Comparison of ENCODE assay signal across 23 cellular contexts in genomic region chr19:35789978-35790944, GRCh38. TPM values are rescaled to one million over a fixed set of nuclear protein-coding genes. Genes with fewer than 3 reads are reported as not detected.
DNase-seq lines count a peak whose midpoint lies in the region; ATAC-seq, FAIRE-seq and TF ChIP-seq lines count a peak whose summit lies in the region.
"Had no signal": no experiment of that assay in that cellular context is flagged by ENCODE, and none has a peak within 500 bp of the region (broad histone marks: within the 10 kb centered on the region; RNA-seq: fewer than 3 reads in every experiment).

No MANE protein-coding gene starts in this region.

- peaks cover 15 to 63% (median 45%) of the 10 kb centered on the region in 10 experiments for H3K4me1 ChIP-seq in BLaER1 treated with 17β-estradiol and CSF1 and Interleukin-3, amounts not matched to agents 10 nM and 100 nM
- H3K4me1 ChIP-seq in K562 (replicated peaks in 1 of 2; ENCODE audit: control insufficient read depth in 2 of 2, insufficient read depth in 2 of 2, low read length in 2 of 2) (peaks cover 0 to 53% of the 10 kb centered on the region in 2 experiments; a peak in 3 of 5 replicates), osteoblast (ENCODE audit: insufficient read depth, low read length) (peaks cover 2% of the 10 kb centered on the region)
- H3K4me1 ChIP-seq: SJCRH30 had no signal

- H3K79me2 ChIP-seq in K562 (ENCODE audit: control insufficient read depth, insufficient read depth, low read length), result no peaks in the 10 kb centered on the region
- H3K79me2 ChIP-seq in osteoblast (ENCODE audit: insufficient read depth, low read length), result no peaks in the 10 kb centered on the region

- peaks cover 0 to 10% (median 0%) of the 10 kb centered on the region in 11 experiments; a peak in 3 of 22 replicates for H4K20me1 ChIP-seq in BLaER1 treated with 17β-estradiol and CSF1 and Interleukin-3, amounts not matched to agents 10 nM and 100 nM
- H4K20me1 ChIP-seq in K562 (replicated peaks; ENCODE audit: control insufficient read depth, insufficient read depth, low read length) (no peaks in the 10 kb centered on the region), osteoblast (ENCODE audit: insufficient read depth, low read length) (no peaks in the 10 kb centered on the region)

- TF ChIP-seq CTCF in K562 (IDR thresholded peaks at IDR 0.05 in 2 of 3, conservative IDR thresholded peaks at IDR 0.05 in 1 of 3; ENCODE audit: insufficient read depth in 2 of 3, low read depth in 1 of 3, low read length in 3 of 3), result no peak
- TF ChIP-seq CTCF in osteoblast (IDR thresholded peaks at IDR 0.05; ENCODE audit: extremely low read depth, low read depth, low read length), result no peak

- in situ Hi-C loops in K562 (cut with MboI), result no loop called here

- no peak for FAIRE-seq in K562 (lab: Jason Lieb, UNC)
- FAIRE-seq: GM12892, HTR-8/SVneo had no signal

- H3K9ac ChIP-seq in BLaER1 treated with 17β-estradiol and CSF1 and Interleukin-3, amounts not matched to agents 10 nM and 100 nM, result peak overlapping the region in 5 of 11 experiments; percentile 5 to 39 (median 27); a peak in 4 of 22 replicates
- H3K9ac ChIP-seq in K562 (ENCODE audit: insufficient read depth in 1 of 2, low read depth in 2 of 2, low read length in 2 of 2), result peak overlapping the region in 1 of 2 experiments; percentile 48; a peak in 1 of 4 replicates

- POLR2A ChIA-PET in K562 (lab: Yijun Ruan, JAX), result interaction anchor here (0.5 to 0.6 kb wide), 2 partner anchors 14 to 208 kb away, joined by 3 read pairs; no protein-coding TSS in a partner anchor

- H3K9me3 ChIP-seq in BLaER1 treated with 17β-estradiol and CSF1 and Interleukin-3, amounts not matched to agents 10 nM and 100 nM (replicated peaks in 1 of 11), result no peaks in the 10 kb centered on the region
- H3K9me3 ChIP-seq in K562 (replicated peaks; ENCODE audit: control insufficient read depth, insufficient read depth, low read depth, low read length) (no peaks in the 10 kb centered on the region), osteoblast (ENCODE audit: low read depth, low read length) (no peaks in the 10 kb centered on the region)
- H3K9me3 ChIP-seq: MG63, SJCRH30 had no signal

- CTCF ChIA-PET in K562 (lab: Yijun Ruan, JAX; ENCODE audit: low intra/inter-chr PET ratio), result no interaction called here

- H3K9me1 ChIP-seq in K562 (ENCODE audit: control insufficient read depth, insufficient read depth, low read length), result no peaks in the 10 kb centered on the region

- H3K27me3 ChIP-seq in BLaER1 treated with 17β-estradiol and CSF1 and Interleukin-3, amounts not matched to agents 10 nM and 100 nM, result no peaks in the 10 kb centered on the region
- no peaks in the 10 kb centered on the region; the same call in 1 of the 2 replicates for H3K27me3 ChIP-seq in H7 (ENCODE audit: control insufficient read depth, insufficient read depth, low read length)
- no peaks in the 10 kb centered on the region; a peak in 1 of 5 replicates for H3K27me3 ChIP-seq in K562 (ENCODE audit: control insufficient read depth in 2 of 2, insufficient read depth in 2 of 2, low read length in 2 of 2)
- H3K27me3 ChIP-seq in osteoblast (ENCODE audit: insufficient read depth, low read length), result peaks cover 5% of the 10 kb centered on the region
- H3K27me3 ChIP-seq: MG63, SJCRH30 had no signal

- peak overlapping the region in 7 of 11 experiments; percentile 87 to 97 (median 95); a peak in 10 of 22 replicates for H3K4me2 ChIP-seq in BLaER1 treated with 17β-estradiol and CSF1 and Interleukin-3, amounts not matched to agents 10 nM and 100 nM
- no peak overlapping the region for H3K4me2 ChIP-seq in K562 (ENCODE audit: insufficient read depth, low read length)
- H3K4me2 ChIP-seq in osteoblast (ENCODE audit: insufficient read depth, low read length), result no peak overlapping the region
- H3K4me2 ChIP-seq: GM23338 had no signal

- peaks cover 0 to 34% (median 21%) of the 10 kb centered on the region in 11 experiments; a peak in 18 of 22 replicates for H3K36me3 ChIP-seq in BLaER1 treated with 17β-estradiol and CSF1 and Interleukin-3, amounts not matched to agents 10 nM and 100 nM
- H3K36me3 ChIP-seq in H7 (replicated peaks; ENCODE audit: control insufficient read depth, insufficient read depth, low read length) (no peaks in the 10 kb centered on the region), K562 (ENCODE audit: control insufficient read depth, insufficient read depth, low read length) (no peaks in the 10 kb centered on the region), osteoblast (ENCODE audit: insufficient read depth, low read length) (no peaks in the 10 kb centered on the region)
- H3K36me3 ChIP-seq: MG63, SJCRH30 had no signal

- 39% methylated on average over 12 of the region's 19 CpGs for WGBS in K562 (ENCODE audit: insufficient coverage, low coverage, missing lambda C conversion rate)

- TF ChIP-seq RAD21 in K562 (CRISPR knock-in tag; conservative IDR thresholded peaks at IDR 0.05 in 1 of 2, IDR thresholded peaks at IDR 0.05 in 1 of 2), result no peak

- BruUV-seq in K562 (replicated peaks; lab: Mats Ljungman, UMichigan), result no TSS peak

- no peak for TF ChIP-seq POLR2A in K562 (conservative IDR thresholded peaks at IDR 0.05)

- H2AFZ ChIP-seq in K562 (ENCODE audit: low read depth, low read length) (no peak overlapping the region), osteoblast (ENCODE audit: low read length) (no peak overlapping the region)
- H2AFZ ChIP-seq: GM23338 had no signal

- no peak overlapping the region for H3K4me3 ChIP-seq in BLaER1 treated with 17β-estradiol and CSF1 and Interleukin-3, amounts not matched to agents 10 nM and 100 nM
- H3K4me3 ChIP-seq in H7 (ENCODE audit: insufficient read depth, low read depth, low read length), result no peak overlapping the region
- H3K4me3 ChIP-seq in K562, result no peak overlapping the region
- no peak overlapping the region for H3K4me3 ChIP-seq in osteoblast (ENCODE audit: insufficient read depth, low read length)
- H3K4me3 ChIP-seq: GM23338, MG63, SJCRH30 had no signal

- no peak for TF ChIP-seq EP300 in K562 (IDR thresholded peaks at IDR 0.05; ENCODE audit: low read length)

- peak overlapping the region in 4 of 11 experiments; percentile 32 to 50 (median 44); a peak in 9 of 22 replicates for H3K27ac ChIP-seq in BLaER1 treated with 17β-estradiol and CSF1 and Interleukin-3, amounts not matched to agents 10 nM and 100 nM
- H3K27ac ChIP-seq in K562 (ENCODE audit: extremely low read depth, low read depth, low read length) (no peak overlapping the region), osteoblast (ENCODE audit: low read depth, low read length) (no peak overlapping the region)
- H3K27ac ChIP-seq: SJCRH30 had no signal

- DNase-seq in H7 (peak; percentile 54), K562 (ENCODE audit: extremely low read depth in 1 of 4, low spot score in 3 of 4) (no peak), osteoblast (ENCODE audit: insufficient read length, low spot score, missing footprints) (peak; percentile 67), NCI-H748 (lab: John Stamatoyannopoulos, UW; ENCODE audit: unreplicated experiment) (no peak)
- DNase-seq: CD8-positive, alpha-beta memory T cell; HCEC 1CT; KG1; MG63; NCI-H1105 treated with DMSO at 0.1 percent for 48 hours; NCI-H446; NCI-H524 treated with DMSO at 0.1 percent for 48 hours; NK-92 treated with Interleukin-12 subunit alpha and Interleukin-12 subunit beta, amount 100 ng/mL, for 24 hours; PC-3 had no signal

- intact Hi-C loops in K562 (cut with micrococcal nuclease), result no loop called here

- ATAC-seq in K562 (no peak), GM21786 (IDR thresholded peaks at IDR 0.05; ENCODE audit: unreplicated experiment) (no peak), HG02884 (IDR thresholded peaks at IDR 0.05; ENCODE audit: unreplicated experiment) (no peak)
- ATAC-seq: PC-3 had no signal

RNA-seq across cellular contexts. Expression of gene ARHGAP33, which starts 14.9 kb away (rescaled TPM):
- 3.7 and 6.4 TPM in 2 replicates for total RNA-seq in H7 (2014; rRNA removed; shearing (Covaris generic))
- 35.5 and 126 TPM in 2 replicates for total RNA-seq in K562 (2011; cell fraction: chromatin; rRNA removed; ENCODE audit: low replicate concordance)
- 56.0 and 101 TPM in 2 replicates for total RNA-seq in K562 (2011; cell fraction: nucleolus; rRNA removed)
- 38.6 and 40.3 TPM in 2 replicates for total RNA-seq in K562 (2011; cell fraction: nucleoplasm; rRNA removed)
- total RNA-seq in K562 (2014; rRNA removed) (1.2 and 3.3 TPM in 2 replicates), K562 (2014; rRNA removed; fragmentation: Illumina TruSeq; extraction: Trizol) (0.41 and 1.0 TPM in 2 replicates), K562 (2015; rRNA removed; fragmentation: Illumina TruSeq; extraction: Trizol) (1.2 and 1.6 TPM in 2 replicates), K562 (2021) (13.0 and 26.6 TPM in 2 replicates), osteoblast (2.2 and 2.4 TPM in 2 replicates)
- polyA plus RNA-seq in K562 (2011; rRNA removed) (1.9 and 10.4 TPM in 2 replicates), K562 (2014; fragmentation: Illumina TruSeq; extraction: Trizol) (4.9 and 10.3 TPM in 2 replicates), K562 (2014; fragmentation: Nextera tagmentation; extraction: Ambion mirVana) (under 1 TPM in 1 of 2 experiments, not detected in 1; 0.06 TPM), K562 (2014; rRNA removed) (11.1 and 14.9 TPM in 2 replicates)
- polyA plus RNA-seq in K562 (2011; cell fraction: cytosol; rRNA removed), result 3.1 and 4.1 TPM in 2 replicates
- polyA plus RNA-seq in K562 (2011; cell fraction: nucleus; rRNA removed), result 68.3 and 69.9 TPM in 2 replicates
- 39.5 and 41.4 TPM in 2 replicates for polyA plus RNA-seq in K562 (2012)
- 3.1 and 5.0 TPM in 2 replicates for polyA minus RNA-seq in K562 (2011; rRNA and poly(A)+ RNA removed)
- 2.6 and 4.1 TPM in 2 replicates for polyA minus RNA-seq in K562 (2011; cell fraction: cytosol; rRNA and poly(A)+ RNA removed)
- 21.0 and 24.0 TPM in 2 replicates for polyA minus RNA-seq in K562 (2011; cell fraction: nucleus; rRNA and poly(A)+ RNA removed)
- polyA plus RNA-seq: CD14-positive monocyte had no signal

RNA-seq across cellular contexts. Expression of gene PRODH2, which starts 22.4 kb away (rescaled TPM):
- total RNA-seq in H7 (2014; rRNA removed; shearing (Covaris generic)), result not detected in 2 replicates
- not detected in 2 replicates for total RNA-seq in K562 (2011; cell fraction: chromatin; rRNA removed; ENCODE audit: low replicate concordance)
- total RNA-seq in K562 (2011; cell fraction: nucleolus; rRNA removed), result not detected in 2 replicates
- not detected in 2 replicates for total RNA-seq in K562 (2011; cell fraction: nucleoplasm; rRNA removed)
- total RNA-seq in K562 (2014; rRNA removed) (not detected in 2 replicates), K562 (2014; rRNA removed; fragmentation: Illumina TruSeq; extraction: Trizol) (not detected in 2 replicates), K562 (2015; rRNA removed; fragmentation: Illumina TruSeq; extraction: Trizol) (not detected in 2 replicates), K562 (2021) (not detected in 2 replicates), osteoblast (not detected in 2 replicates)
- polyA plus RNA-seq in K562 (2011; rRNA removed) (not detected in 2 replicates), K562 (2014; fragmentation: Illumina TruSeq; extraction: Trizol) (not detected in 2 replicates), K562 (2014; fragmentation: Nextera tagmentation; extraction: Ambion mirVana) (not detected), K562 (2014; rRNA removed) (not detected in 2 replicates)
- not detected in 2 replicates for polyA plus RNA-seq in K562 (2011; cell fraction: cytosol; rRNA removed)
- polyA plus RNA-seq in K562 (2011; cell fraction: nucleus; rRNA removed), result not detected in 2 replicates
- 0.04 TPM in 1 of 2 replicates, not detected in the other for polyA plus RNA-seq in K562 (2012)
- not detected in 2 replicates for polyA minus RNA-seq in K562 (2011; rRNA and poly(A)+ RNA removed)
- polyA minus RNA-seq in K562 (2011; cell fraction: cytosol; rRNA and poly(A)+ RNA removed), result not detected in 2 replicates
- not detected in 2 replicates for polyA minus RNA-seq in K562 (2011; cell fraction: nucleus; rRNA and poly(A)+ RNA removed)
- total RNA-seq: A673; CD8-positive, alpha-beta memory T cell; GM23338; PC-3; SJCRH30; T-cell had no signal
- polyA plus RNA-seq: CD14-positive monocyte; CD8-positive, alpha-beta memory T cell; GM23338 had no signal

RNA-seq across cellular contexts. Expression of gene PROSER3, which starts 32.3 kb away (rescaled TPM):
- 6.8 and 14.0 TPM in 2 replicates for total RNA-seq in H7 (2014; rRNA removed; shearing (Covaris generic))
- 64.1 and 158 TPM in 2 replicates for total RNA-seq in K562 (2011; cell fraction: chromatin; rRNA removed; ENCODE audit: low replicate concordance)
- 52.5 and 58.5 TPM in 2 replicates for total RNA-seq in K562 (2011; cell fraction: nucleolus; rRNA removed)
- 66.7 and 109 TPM in 2 replicates for total RNA-seq in K562 (2011; cell fraction: nucleoplasm; rRNA removed)
- total RNA-seq in K562 (2014; rRNA removed), result 3.5 and 8.6 TPM in 2 replicates
- total RNA-seq in K562 (2014; rRNA removed; fragmentation: Illumina TruSeq; extraction: Trizol), result 4.2 and 5.1 TPM in 2 replicates
- total RNA-seq in K562 (2015; rRNA removed; fragmentation: Illumina TruSeq; extraction: Trizol), result 4.3 and 5.7 TPM in 2 replicates
- 33.2 and 39.5 TPM in 2 replicates for total RNA-seq in K562 (2021)
- 6.3 and 14.0 TPM in 2 replicates for polyA plus RNA-seq in K562 (2011; rRNA removed)
- polyA plus RNA-seq in K562 (2011; cell fraction: cytosol; rRNA removed), result 7.7 and 11.7 TPM in 2 replicates
- 29.7 and 50.1 TPM in 2 replicates for polyA plus RNA-seq in K562 (2011; cell fraction: nucleus; rRNA removed)
- polyA plus RNA-seq in K562 (2012), result 17.2 and 22.4 TPM in 2 replicates
- 32.4 and 33.3 TPM in 2 replicates for polyA plus RNA-seq in K562 (2014; fragmentation: Illumina TruSeq; extraction: Trizol)
- polyA plus RNA-seq in K562 (2014; fragmentation: Nextera tagmentation; extraction: Ambion mirVana), result 1 to 10 TPM; 1.0 to 1.5 TPM
- polyA plus RNA-seq in K562 (2014; rRNA removed), result 12.8 and 14.7 TPM in 2 replicates
- polyA minus RNA-seq in K562 (2011; rRNA and poly(A)+ RNA removed), result 9.2 and 10.3 TPM in 2 replicates
- polyA minus RNA-seq in K562 (2011; cell fraction: cytosol; rRNA and poly(A)+ RNA removed), result 15.5 and 16.1 TPM in 2 replicates
- polyA minus RNA-seq in K562 (2011; cell fraction: nucleus; rRNA and poly(A)+ RNA removed), result 10.3 and 12.0 TPM in 2 replicates
- total RNA-seq in osteoblast, result 5.8 and 6.2 TPM in 2 replicates

RNA-seq across cellular contexts. Expression of gene HSPB6, which starts 33.4 kb away (rescaled TPM):
- total RNA-seq in H7 (2014; rRNA removed; shearing (Covaris generic)), result 0.48 and 1.4 TPM in 2 replicates
- 0.32 TPM in 1 of 2 replicates, not detected in the other for total RNA-seq in K562 (2011; cell fraction: chromatin; rRNA removed; ENCODE audit: low replicate concordance)
- total RNA-seq in K562 (2011; cell fraction: nucleolus; rRNA removed), result 0.50 and 0.92 TPM in 2 replicates
- not detected in 2 replicates for total RNA-seq in K562 (2011; cell fraction: nucleoplasm; rRNA removed)
- not detected in 2 replicates for total RNA-seq in K562 (2014; rRNA removed)
- total RNA-seq in K562 (2014; rRNA removed; fragmentation: Illumina TruSeq; extraction: Trizol), result not detected in 2 replicates
- not detected in 2 replicates for total RNA-seq in K562 (2015; rRNA removed; fragmentation: Illumina TruSeq; extraction: Trizol)
- 0.40 and 0.55 TPM in 2 replicates for total RNA-seq in K562 (2021)
- 0.05 TPM in 1 of 2 replicates, not detected in the other for polyA plus RNA-seq in K562 (2011; rRNA removed)
- polyA plus RNA-seq in K562 (2011; cell fraction: cytosol; rRNA removed), result 0.10 and 0.13 TPM in 2 replicates
- polyA plus RNA-seq in K562 (2011; cell fraction: nucleus; rRNA removed), result 0.24 and 0.63 TPM in 2 replicates
- polyA plus RNA-seq in K562 (2012), result 0.07 and 0.51 TPM in 2 replicates
- polyA plus RNA-seq in K562 (2014; fragmentation: Illumina TruSeq; extraction: Trizol), result 0.14 TPM in 1 of 2 replicates, not detected in the other
- polyA plus RNA-seq in K562 (2014; fragmentation: Nextera tagmentation; extraction: Ambion mirVana), result not detected
- not detected in 2 replicates for polyA plus RNA-seq in K562 (2014; rRNA removed)
- 0.15 TPM in 1 of 2 replicates, not detected in the other for polyA minus RNA-seq in K562 (2011; rRNA and poly(A)+ RNA removed)
- polyA minus RNA-seq in K562 (2011; cell fraction: cytosol; rRNA and poly(A)+ RNA removed), result not detected in 2 replicates
- 0.22 TPM in 1 of 2 replicates, not detected in the other for polyA minus RNA-seq in K562 (2011; cell fraction: nucleus; rRNA and poly(A)+ RNA removed)
- total RNA-seq in osteoblast, result 9.1 and 14.5 TPM in 2 replicates
- total RNA-seq: A673; CD8-positive, alpha-beta memory T cell; PC-3; SJCRH30 had no signal
- polyA plus RNA-seq: CD14-positive monocyte; CD8-positive, alpha-beta memory T cell had no signal

RNA-seq across cellular contexts. Expression of gene LIN37, which starts 41.9 kb away (rescaled TPM):
- total RNA-seq in H7 (2014; rRNA removed; shearing (Covaris generic)), result 5.0 and 17.2 TPM in 2 replicates
- 16.9 and 59.4 TPM in 2 replicates for total RNA-seq in K562 (2011; cell fraction: chromatin; rRNA removed; ENCODE audit: low replicate concordance)
- 32.5 and 40.4 TPM in 2 replicates for total RNA-seq in K562 (2011; cell fraction: nucleolus; rRNA removed)
- total RNA-seq in K562 (2011; cell fraction: nucleoplasm; rRNA removed), result 22.7 and 31.1 TPM in 2 replicates
- total RNA-seq in K562 (2014; rRNA removed) (7.7 and 10.3 TPM in 2 replicates), K562 (2014; rRNA removed; fragmentation: Illumina TruSeq; extraction: Trizol) (5.0 and 5.7 TPM in 2 replicates), K562 (2015; rRNA removed; fragmentation: Illumina TruSeq; extraction: Trizol) (8.5 and 8.6 TPM in 2 replicates), K562 (2021) (9.2 TPM in 2 replicates), osteoblast (9.0 and 13.6 TPM in 2 replicates)
- polyA plus RNA-seq in K562 (2011; rRNA removed) (4.4 and 8.7 TPM in 2 replicates), K562 (2014; fragmentation: Illumina TruSeq; extraction: Trizol) (11.5 and 14.4 TPM in 2 replicates), K562 (2014; fragmentation: Nextera tagmentation; extraction: Ambion mirVana) (1 to 10 TPM; 1.2 to 3.1 TPM), K562 (2014; rRNA removed) (9.0 and 12.5 TPM in 2 replicates)
- polyA plus RNA-seq in K562 (2011; cell fraction: cytosol; rRNA removed), result 11.6 and 13.7 TPM in 2 replicates
- 45.6 and 54.7 TPM in 2 replicates for polyA plus RNA-seq in K562 (2011; cell fraction: nucleus; rRNA removed)
- polyA plus RNA-seq in K562 (2012), result 7.4 and 16.7 TPM in 2 replicates
- polyA minus RNA-seq in K562 (2011; rRNA and poly(A)+ RNA removed), result 4.6 and 4.8 TPM in 2 replicates
- polyA minus RNA-seq in K562 (2011; cell fraction: cytosol; rRNA and poly(A)+ RNA removed), result 12.8 and 14.8 TPM in 2 replicates
- polyA minus RNA-seq in K562 (2011; cell fraction: nucleus; rRNA and poly(A)+ RNA removed), result 13.2 and 21.9 TPM in 2 replicates

Comparison
In these comparisons a context has a peak if more than half of its experiments do, and no peak if none do; other contexts are left out.
1. H3K4me2 ChIP-seq: peak in BLaER1 treated with 17β-estradiol and CSF1 and Interleukin-3, amounts not matched to agents 10 nM and 100 nM (7 of 11); none in K562 (single experiment) and osteoblast (single experiment).
2. DNase-seq: peak in H7 (single experiment) and osteoblast (single experiment); none in K562 (0 of 4) and NCI-H748 (single experiment).